1 cellular context compared by ENCODE assay signal in genomic region chr2:178413472-178414265, GRCh38.
TF ChIP-seq lines count a peak whose summit lies in the region.

No MANE protein-coding gene starts in this region.

TF ChIP-seq in HepG2, 621 proteins besides CTCF, POLR2A, EP300 and RAD21 (continued from another document and continues in another):
- TF ChIP-seq UBTF (CRISPR knock-in tag; IDR thresholded peaks at IDR 0.05), result peak; percentile 49; the same call in 1 of the 2 replicates
- no peak for TF ChIP-seq TOE1 (CRISPR knock-in tag; IDR thresholded peaks at IDR 0.05)
- no peak for TF ChIP-seq DZIP1 (CRISPR knock-in tag; IDR thresholded peaks at IDR 0.05)
- 0 out of 2 replicates have a peak, but pooled peaks have one; percentile 22 for TF ChIP-seq NFATC3 (CRISPR knock-in tag; IDR thresholded peaks at IDR 0.05)
- peak; percentile 47; the same call in 1 of the 2 replicates for TF ChIP-seq GATAD1 (CRISPR knock-in tag; IDR thresholded peaks at IDR 0.05)
- peak; percentile 55 for TF ChIP-seq ZFY (CRISPR knock-in tag; IDR thresholded peaks at IDR 0.05)
- peak; percentile 55; the same call in 1 of the 2 replicates for TF ChIP-seq GLI4 (CRISPR knock-in tag; IDR thresholded peaks at IDR 0.05; ENCODE audit: borderline replicate concordance)
- 0 out of 2 replicates have a peak, but pooled peaks have one; percentile 23 for TF ChIP-seq ZNF343 (CRISPR knock-in tag; IDR thresholded peaks at IDR 0.05)
- TF ChIP-seq ZNF691 (CRISPR knock-in tag; IDR thresholded peaks at IDR 0.05; ENCODE audit: borderline replicate concordance, low read depth), result 0 out of 2 replicates have a peak, but pooled peaks have one; percentile 32
- TF ChIP-seq CCDC6 (CRISPR knock-in tag; IDR thresholded peaks at IDR 0.05), result no peak
- TF ChIP-seq, protein P1, sequence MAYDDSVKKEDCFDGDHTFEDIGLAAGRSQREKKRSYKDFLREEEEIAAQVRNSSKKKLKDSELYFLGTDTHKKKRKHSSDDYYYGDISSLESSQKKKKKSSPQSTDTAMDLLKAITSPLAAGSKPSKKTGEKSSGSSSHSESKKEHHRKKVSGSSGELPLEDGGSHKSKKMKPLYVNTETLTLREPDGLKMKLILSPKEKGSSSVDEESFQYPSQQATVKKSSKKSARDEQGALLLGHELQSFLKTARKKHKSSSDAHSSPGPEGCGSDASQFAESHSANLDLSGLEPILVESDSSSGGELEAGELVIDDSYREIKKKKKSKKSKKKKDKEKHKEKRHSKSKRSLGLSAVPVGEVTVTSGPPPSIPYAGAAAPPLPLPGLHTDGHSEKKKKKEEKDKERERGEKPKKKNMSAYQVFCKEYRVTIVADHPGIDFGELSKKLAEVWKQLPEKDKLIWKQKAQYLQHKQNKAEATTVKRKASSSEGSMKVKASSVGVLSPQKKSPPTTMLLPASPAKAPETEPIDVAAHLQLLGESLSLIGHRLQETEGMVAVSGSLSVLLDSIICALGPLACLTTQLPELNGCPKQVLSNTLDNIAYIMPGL (CRISPR knock-in tag; IDR thresholded peaks at IDR 0.05; ENCODE audit: borderline replicate concordance in 1 of 2, low read depth in 1 of 2), result peak; percentile 22 to 36; a peak in 1 of 4 replicates
- TF ChIP-seq SAP130 (CRISPR knock-in tag; IDR thresholded peaks at IDR 0.05; ENCODE audit: low read depth), result peak; percentile 49; the same call in 1 of the 2 replicates
- TF ChIP-seq HOXA3 (CRISPR knock-in tag; IDR thresholded peaks at IDR 0.05), result peak; percentile 85
- TF ChIP-seq EED (CRISPR knock-in tag; IDR thresholded peaks at IDR 0.05), result peak; percentile 57; the same call in 1 of the 2 replicates
- TF ChIP-seq RORA (CRISPR knock-in tag; IDR thresholded peaks at IDR 0.05), result no peak
- peak; percentile 48; the same call in 1 of the 2 replicates for TF ChIP-seq ZBTB7B (CRISPR knock-in tag; IDR thresholded peaks at IDR 0.05)
- TF ChIP-seq, protein P2, sequence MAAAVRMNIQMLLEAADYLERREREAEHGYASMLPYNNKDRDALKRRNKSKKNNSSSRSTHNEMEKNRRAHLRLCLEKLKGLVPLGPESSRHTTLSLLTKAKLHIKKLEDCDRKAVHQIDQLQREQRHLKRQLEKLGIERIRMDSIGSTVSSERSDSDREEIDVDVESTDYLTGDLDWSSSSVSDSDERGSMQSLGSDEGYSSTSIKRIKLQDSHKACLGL (CRISPR knock-in tag; IDR thresholded peaks at IDR 0.05), result peak; percentile 41; the same call in 1 of the 2 replicates
- TF ChIP-seq SNAI1 (CRISPR knock-in tag; IDR thresholded peaks at IDR 0.05; ENCODE audit: borderline replicate concordance), result peak; percentile 75; the same call in 1 of the 2 replicates
- TF ChIP-seq ZNF20 (CRISPR knock-in tag; IDR thresholded peaks at IDR 0.05), result peak; percentile 70; the same call in 1 of the 2 replicates
- peak; percentile 24; the same call in 1 of the 2 replicates for TF ChIP-seq SMAD3 (CRISPR knock-in tag; IDR thresholded peaks at IDR 0.05)
- 0 out of 2 replicates have a peak, but pooled peaks have one; percentile 10 for TF ChIP-seq PAWR (CRISPR knock-in tag; IDR thresholded peaks at IDR 0.05; ENCODE audit: borderline replicate concordance)
- TF ChIP-seq KDM2A (CRISPR knock-in tag; IDR thresholded peaks at IDR 0.05; ENCODE audit: borderline replicate concordance, low read depth), result peak; percentile 74; the same call in 1 of the 2 replicates
- TF ChIP-seq ZNF354B (CRISPR knock-in tag; IDR thresholded peaks at IDR 0.05), result peak; percentile 47; the same call in 1 of the 2 replicates
- no peak for TF ChIP-seq NR2F6 (IDR thresholded peaks at IDR 0.05)
- no peak for TF ChIP-seq NR2F6 (CRISPR knock-in tag; IDR thresholded peaks at IDR 0.05)
- TF ChIP-seq CREB1 (IDR thresholded peaks at IDR 0.05), result peak; percentile 68
- peak; percentile 90 for TF ChIP-seq CREB1 (CRISPR knock-in tag; IDR thresholded peaks at IDR 0.05)
- TF ChIP-seq ZNF333 (CRISPR knock-in tag; IDR thresholded peaks at IDR 0.05; ENCODE audit: borderline replicate concordance), result no peak; the same call in 1 of the 2 replicates
- TF ChIP-seq, protein P3, sequence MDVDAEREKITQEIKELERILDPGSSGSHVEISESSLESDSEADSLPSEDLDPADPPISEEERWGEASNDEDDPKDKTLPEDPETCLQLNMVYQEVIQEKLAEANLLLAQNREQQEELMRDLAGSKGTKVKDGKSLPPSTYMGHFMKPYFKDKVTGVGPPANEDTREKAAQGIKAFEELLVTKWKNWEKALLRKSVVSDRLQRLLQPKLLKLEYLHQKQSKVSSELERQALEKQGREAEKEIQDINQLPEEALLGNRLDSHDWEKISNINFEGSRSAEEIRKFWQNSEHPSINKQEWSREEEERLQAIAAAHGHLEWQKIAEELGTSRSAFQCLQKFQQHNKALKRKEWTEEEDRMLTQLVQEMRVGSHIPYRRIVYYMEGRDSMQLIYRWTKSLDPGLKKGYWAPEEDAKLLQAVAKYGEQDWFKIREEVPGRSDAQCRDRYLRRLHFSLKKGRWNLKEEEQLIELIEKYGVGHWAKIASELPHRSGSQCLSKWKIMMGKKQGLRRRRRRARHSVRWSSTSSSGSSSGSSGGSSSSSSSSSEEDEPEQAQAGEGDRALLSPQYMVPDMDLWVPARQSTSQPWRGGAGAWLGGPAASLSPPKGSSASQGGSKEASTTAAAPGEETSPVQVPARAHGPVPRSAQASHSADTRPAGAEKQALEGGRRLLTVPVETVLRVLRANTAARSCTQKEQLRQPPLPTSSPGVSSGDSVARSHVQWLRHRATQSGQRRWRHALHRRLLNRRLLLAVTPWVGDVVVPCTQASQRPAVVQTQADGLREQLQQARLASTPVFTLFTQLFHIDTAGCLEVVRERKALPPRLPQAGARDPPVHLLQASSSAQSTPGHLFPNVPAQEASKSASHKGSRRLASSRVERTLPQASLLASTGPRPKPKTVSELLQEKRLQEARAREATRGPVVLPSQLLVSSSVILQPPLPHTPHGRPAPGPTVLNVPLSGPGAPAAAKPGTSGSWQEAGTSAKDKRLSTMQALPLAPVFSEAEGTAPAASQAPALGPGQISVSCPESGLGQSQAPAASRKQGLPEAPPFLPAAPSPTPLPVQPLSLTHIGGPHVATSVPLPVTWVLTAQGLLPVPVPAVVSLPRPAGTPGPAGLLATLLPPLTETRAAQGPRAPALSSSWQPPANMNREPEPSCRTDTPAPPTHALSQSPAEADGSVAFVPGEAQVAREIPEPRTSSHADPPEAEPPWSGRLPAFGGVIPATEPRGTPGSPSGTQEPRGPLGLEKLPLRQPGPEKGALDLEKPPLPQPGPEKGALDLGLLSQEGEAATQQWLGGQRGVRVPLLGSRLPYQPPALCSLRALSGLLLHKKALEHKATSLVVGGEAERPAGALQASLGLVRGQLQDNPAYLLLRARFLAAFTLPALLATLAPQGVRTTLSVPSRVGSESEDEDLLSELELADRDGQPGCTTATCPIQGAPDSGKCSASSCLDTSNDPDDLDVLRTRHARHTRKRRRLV (CRISPR knock-in tag; IDR thresholded peaks at IDR 0.05), result peak; percentile 71; the same call in 1 of the 2 replicates
- peak; percentile 76; the same call in 1 of the 2 replicates for TF ChIP-seq ZNF501 (CRISPR knock-in tag; IDR thresholded peaks at IDR 0.05)
- TF ChIP-seq ZNF678 (CRISPR knock-in tag; IDR thresholded peaks at IDR 0.05), result 0 out of 2 replicates have a peak, but pooled peaks have one; percentile 45
- TF ChIP-seq KLF16 (CRISPR knock-in tag; IDR thresholded peaks at IDR 0.05), result peak in 1 of 2 experiments; percentile 24; a peak in 1 of 4 replicates
- peak; percentile 48; the same call in 1 of the 2 replicates for TF ChIP-seq MTA1 (CRISPR knock-in tag; IDR thresholded peaks at IDR 0.05; ENCODE audit: borderline replicate concordance)
- TF ChIP-seq ZMYM4 (CRISPR knock-in tag; IDR thresholded peaks at IDR 0.05), result 0 out of 2 replicates have a peak, but pooled peaks have one; percentile 13
- TF ChIP-seq, protein P4, sequence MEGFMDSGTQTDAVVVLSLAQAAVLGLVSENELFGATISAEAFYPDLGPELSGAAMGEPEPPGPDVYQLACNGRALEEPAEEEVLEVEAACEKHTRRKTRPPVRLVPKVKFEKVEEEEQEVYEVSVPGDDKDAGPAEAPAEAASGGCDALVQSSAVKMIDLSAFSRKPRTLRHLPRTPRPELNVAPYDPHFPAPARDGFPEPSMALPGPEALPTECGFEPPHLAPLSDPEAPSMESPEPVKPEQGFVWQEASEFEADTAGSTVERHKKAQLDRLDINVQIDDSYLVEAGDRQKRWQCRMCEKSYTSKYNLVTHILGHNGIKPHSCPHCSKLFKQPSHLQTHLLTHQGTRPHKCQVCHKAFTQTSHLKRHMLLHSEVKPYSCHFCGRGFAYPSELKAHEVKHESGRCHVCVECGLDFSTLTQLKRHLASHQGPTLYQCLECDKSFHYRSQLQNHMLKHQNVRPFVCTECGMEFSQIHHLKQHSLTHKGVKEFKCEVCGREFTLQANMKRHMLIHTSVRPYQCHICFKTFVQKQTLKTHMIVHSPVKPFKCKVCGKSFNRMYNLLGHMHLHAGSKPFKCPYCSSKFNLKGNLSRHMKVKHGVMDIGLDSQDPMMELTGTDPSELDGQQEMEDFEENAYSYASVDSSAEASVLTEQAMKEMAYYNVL (CRISPR knock-in tag; IDR thresholded peaks at IDR 0.05; ENCODE audit: borderline replicate concordance), result 0 out of 2 replicates have a peak, but pooled peaks have one; percentile 26
- 0 out of 2 replicates have a peak, but pooled peaks have one; percentile 48 for TF ChIP-seq HNF1B (CRISPR knock-in tag; IDR thresholded peaks at IDR 0.05)
- peak; percentile 56 for TF ChIP-seq CREM (IDR thresholded peaks at IDR 0.05)
- no peak for TF ChIP-seq CREM (CRISPR knock-in tag; IDR thresholded peaks at IDR 0.05)
- TF ChIP-seq ZNF3 (CRISPR knock-in tag; IDR thresholded peaks at IDR 0.05), result 0 out of 2 replicates have a peak, but pooled peaks have one; percentile 20
- TF ChIP-seq, protein P5, sequence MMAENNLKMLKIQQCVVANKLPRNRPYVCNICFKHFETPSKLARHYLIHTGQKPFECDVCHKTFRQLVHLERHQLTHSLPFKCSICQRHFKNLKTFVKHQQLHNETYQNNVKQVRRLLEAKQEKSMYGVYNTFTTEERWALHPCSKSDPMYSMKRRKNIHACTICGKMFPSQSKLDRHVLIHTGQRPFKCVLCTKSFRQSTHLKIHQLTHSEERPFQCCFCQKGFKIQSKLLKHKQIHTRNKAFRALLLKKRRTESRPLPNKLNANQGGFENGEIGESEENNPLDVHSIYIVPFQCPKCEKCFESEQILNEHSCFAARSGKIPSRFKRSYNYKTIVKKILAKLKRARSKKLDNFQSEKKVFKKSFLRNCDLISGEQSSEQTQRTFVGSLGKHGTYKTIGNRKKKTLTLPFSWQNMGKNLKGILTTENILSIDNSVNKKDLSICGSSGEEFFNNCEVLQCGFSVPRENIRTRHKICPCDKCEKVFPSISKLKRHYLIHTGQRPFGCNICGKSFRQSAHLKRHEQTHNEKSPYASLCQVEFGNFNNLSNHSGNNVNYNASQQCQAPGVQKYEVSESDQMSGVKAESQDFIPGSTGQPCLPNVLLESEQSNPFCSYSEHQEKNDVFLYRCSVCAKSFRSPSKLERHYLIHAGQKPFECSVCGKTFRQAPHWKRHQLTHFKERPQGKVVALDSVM (CRISPR knock-in tag; IDR thresholded peaks at IDR 0.05), result peak; percentile 68
- TF ChIP-seq THAP11 (CRISPR knock-in tag; IDR thresholded peaks at IDR 0.05), result 0 out of 2 replicates have a peak, but pooled peaks have one; percentile 31
- TF ChIP-seq PAX8 (CRISPR knock-in tag; IDR thresholded peaks at IDR 0.05; ENCODE audit: borderline replicate concordance), result 0 out of 2 replicates have a peak, but pooled peaks have one; percentile 58
- peak; percentile 39; the same call in 1 of the 2 replicates for TF ChIP-seq ARHGAP35 (CRISPR knock-in tag; IDR thresholded peaks at IDR 0.05; ENCODE audit: borderline replicate concordance)
